In the genomic region with DNA sequence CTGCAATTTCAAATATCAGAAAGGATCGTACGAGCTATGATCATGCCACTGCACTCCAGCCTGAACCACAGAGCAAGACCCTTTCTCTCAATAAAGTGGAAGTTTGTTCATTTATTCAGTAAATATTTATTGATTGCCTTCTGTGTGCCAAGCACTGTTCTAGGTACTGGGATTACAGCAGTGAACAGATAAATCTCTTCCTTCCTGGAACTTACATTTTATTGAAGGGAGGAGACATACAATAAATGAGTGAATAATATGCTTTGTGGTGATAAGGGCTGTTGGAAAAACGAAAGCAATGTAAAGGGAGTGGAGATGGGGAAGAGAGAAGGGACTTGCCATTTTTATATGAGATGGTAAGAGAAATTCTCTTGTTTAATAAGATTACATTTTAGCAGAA, we compare ENCODE assay signal across 7 cellular contexts. TPM values are rescaled to one million over a fixed set of nuclear protein-coding genes. Genes with fewer than 3 reads are reported as not detected.
DNase-seq lines count a peak whose midpoint lies in the region; TF ChIP-seq lines count a peak whose summit lies in the region.

No MANE protein-coding gene starts in this region.

- H3K4me3 Mint-ChIP-seq in endodermal cell = peak overlapping the region; percentile 89

- peaks cover 8% of the 10 kb centered on the region for H3K9me3 Mint-ChIP-seq in endodermal cell

- no peak overlapping the region for H3K9ac ChIP-seq in endodermal cell (ENCODE audit: extremely low read depth, low read length, poor library complexity, severe bottlenecking)

- no peaks in the 10 kb centered on the region for H3K27me3 Mint-ChIP-seq in endodermal cell (ENCODE audit: insufficient read depth)

- H3K36me3 Mint-ChIP-seq in endodermal cell (ENCODE audit: low read depth) = peaks cover 19% of the 10 kb centered on the region

- H3K27me3 ChIP-seq in endodermal cell (ENCODE audit: control insufficient read depth, insufficient read depth, low read length, poor library complexity, severe bottlenecking) (no peaks in the 10 kb centered on the region), osteoblast (ENCODE audit: insufficient read depth, low read length) (no peaks in the 10 kb centered on the region)

- TF ChIP-seq CTCF in GM12864 (IDR thresholded peaks at IDR 0.05; ENCODE audit: low read depth, low read length, missing control alignments) (no peak), OCI-LY7 (conservative IDR thresholded peaks at IDR 0.05; ENCODE audit: low read length) (no peak), endodermal cell (conservative IDR thresholded peaks at IDR 0.05) (no peak), osteoblast (IDR thresholded peaks at IDR 0.05; ENCODE audit: extremely low read depth, low read depth, low read length) (no peak)

- H3K4me1 ChIP-seq in OCI-LY7 (ENCODE audit: insufficient read depth, low read length, poor library complexity, severe bottlenecking) (peaks cover 35% of the 10 kb centered on the region), endodermal cell (ENCODE audit: control insufficient read depth, insufficient read depth, low read length) (peaks cover 6% of the 10 kb centered on the region), osteoblast (ENCODE audit: insufficient read depth, low read length) (peaks cover 17% of the 10 kb centered on the region)

- H3K4me3 ChIP-seq in GM12864 (ENCODE audit: low read depth, low read length) = peak overlapping the region; percentile 68
- peak overlapping the region; percentile 93 for H3K4me3 ChIP-seq in OCI-LY7 (ENCODE audit: low read depth, low read length, poor library complexity, severe bottlenecking)
- H3K4me3 ChIP-seq in endodermal cell (ENCODE audit: low read length) = peak overlapping the region; percentile 97
- no peak overlapping the region for H3K4me3 ChIP-seq in osteoblast (ENCODE audit: insufficient read depth, low read length)

- H3K4me1 Mint-ChIP-seq in endodermal cell = peaks cover 40% of the 10 kb centered on the region

- peak overlapping the region; percentile 92 for H3K27ac Mint-ChIP-seq in endodermal cell

- no peaks in the 10 kb centered on the region for H3K9me2 ChIP-seq in OCI-LY7 (ENCODE audit: insufficient read depth, low read length)

- no peak overlapping the region for H3K27ac ChIP-seq in OCI-LY7 (ENCODE audit: low read depth, low read length, poor library complexity, severe bottlenecking)
- H3K27ac ChIP-seq in endodermal cell (ENCODE audit: low read depth, low read length) = no peak overlapping the region
- no peak overlapping the region for H3K27ac ChIP-seq in osteoblast (ENCODE audit: low read depth, low read length)

- DNase-seq in GM12864 (ENCODE audit: low read depth) (no peak), OCI-LY7 (ENCODE audit: low spot score) (no peak), endodermal cell (no peak), osteoblast (ENCODE audit: insufficient read length, low spot score, missing footprints) (no peak), NCI-H2227 treated with DMSO at 0.1 percent for 48 hours (lab: John Stamatoyannopoulos, UW) (no peak), anterior cingulate cortex (lab: John Stamatoyannopoulos, UW) (no peak), SHP77 (lab: John Stamatoyannopoulos, UW) (no peak)

- CTCF ChIA-PET in OCI-LY7 (lab: Charles Lee; ENCODE audit: unreplicated experiment) = no interaction called here

- WGBS in endodermal cell (ENCODE audit: insufficient coverage in 1 of 2, insufficient read length in 1 of 2), 2 experiments = 84 to 96% methylated on average over 3 of the region's 3 CpGs

- H3K79me2 ChIP-seq in OCI-LY7 (ENCODE audit: insufficient read depth, low read depth, low read length) (peaks cover 65% of the 10 kb centered on the region), osteoblast (ENCODE audit: insufficient read depth, low read length) (peaks cover 91% of the 10 kb centered on the region)

- H4K20me1 ChIP-seq in OCI-LY7 (ENCODE audit: insufficient read depth, low read length) (peaks cover 18% of the 10 kb centered on the region; the same call in 1 of the 2 replicates), osteoblast (ENCODE audit: insufficient read depth, low read length) (peaks cover 43% of the 10 kb centered on the region)

- no peak overlapping the region for H2AFZ ChIP-seq in OCI-LY7 (ENCODE audit: low read length)
- H2AFZ ChIP-seq in osteoblast (ENCODE audit: low read length) = no peak overlapping the region

- H3K9me3 ChIP-seq in OCI-LY7 (ENCODE audit: low read length) (no peaks in the 10 kb centered on the region), endodermal cell (ENCODE audit: control insufficient read depth, low read length) (no peaks in the 10 kb centered on the region), osteoblast (ENCODE audit: low read depth, low read length) (no peaks in the 10 kb centered on the region)

- H3K36me3 ChIP-seq in OCI-LY7 (ENCODE audit: insufficient read depth, low read length) = peaks cover 16% of the 10 kb centered on the region
- H3K36me3 ChIP-seq in endodermal cell (ENCODE audit: control insufficient read depth, insufficient read depth, low read length) = no peaks in the 10 kb centered on the region
- no peaks in the 10 kb centered on the region for H3K36me3 ChIP-seq in osteoblast (ENCODE audit: insufficient read depth, low read length)

- intact Hi-C loops in OCI-LY7 (cut with micrococcal nuclease; ENCODE audit: unreplicated experiment) = loop anchor here (5.0 kb wide), 2 partner anchors 137 to 432 kb away; a partner anchor contains a TSS

- BruUV-seq in OCI-LY7 (replicated peaks; lab: Mats Ljungman, UMichigan) = no TSS peak

- H3K4me2 ChIP-seq in OCI-LY7 (ENCODE audit: low read length) (peak overlapping the region; percentile 98), osteoblast (ENCODE audit: insufficient read depth, low read length) (peak overlapping the region; percentile 96)

- POLR2A ChIA-PET in OCI-LY7 (lab: Charles Lee) = interaction anchor here (0.7 kb wide), 1 partner anchor 16 kb away, joined by 3 read pairs; no protein-coding TSS in a partner anchor

RNA-seq across cellular contexts. Expression of a gene that starts 1.6 kb away (rescaled TPM):
- total RNA-seq in OCI-LY7 (2014; rRNA removed; shearing (Covaris generic)) = 7.7 and 12.5 TPM in 2 replicates
- 10.9 and 12.6 TPM in 2 replicates for total RNA-seq in OCI-LY7 (2022)
- 10 to 100 TPM; 43.7 to 44.4 TPM for total RNA-seq in endodermal cell
- 37.3 TPM for polyA plus RNA-seq in endodermal cell (2013, experiment 1 of 2)
- polyA plus RNA-seq in endodermal cell (2013, experiment 2 of 2) = 40.1 TPM
- 22.4 and 26.8 TPM in 2 replicates for total RNA-seq in osteoblast

RNA-seq across cellular contexts. Expression of a gene that starts 1.8 kb away (rescaled TPM):
- total RNA-seq in OCI-LY7 (2014; rRNA removed; shearing (Covaris generic)) = 15.7 and 16.7 TPM in 2 replicates
- 23.7 and 25.7 TPM in 2 replicates for total RNA-seq in OCI-LY7 (2022)
- 10 to 100 TPM in 1 of 2 donors, 1 to 10 TPM in 1; 9.7 to 14.1 TPM for total RNA-seq in endodermal cell
- 7.8 TPM for polyA plus RNA-seq in endodermal cell (2013, experiment 1 of 2)
- polyA plus RNA-seq in endodermal cell (2013, experiment 2 of 2) = 7.7 TPM
- 35.1 and 43.0 TPM in 2 replicates for total RNA-seq in osteoblast

RNA-seq across cellular contexts. Expression of a gene that starts 27.0 kb away (rescaled TPM):
- total RNA-seq in OCI-LY7 (2014; rRNA removed; shearing (Covaris generic)) = 0.06 TPM in 1 of 2 replicates, not detected in the other
- total RNA-seq in OCI-LY7 (2022) = 1.00 and 1.1 TPM in 2 replicates
- total RNA-seq in endodermal cell = 1 to 10 TPM; 3.8 to 6.2 TPM
- polyA plus RNA-seq in endodermal cell (2013, experiment 1 of 2) = 6.2 TPM
- polyA plus RNA-seq in endodermal cell (2013, experiment 2 of 2) = 7.3 TPM
- total RNA-seq in osteoblast = 0.29 and 1.4 TPM in 2 replicates
